In the genomic region with DNA sequence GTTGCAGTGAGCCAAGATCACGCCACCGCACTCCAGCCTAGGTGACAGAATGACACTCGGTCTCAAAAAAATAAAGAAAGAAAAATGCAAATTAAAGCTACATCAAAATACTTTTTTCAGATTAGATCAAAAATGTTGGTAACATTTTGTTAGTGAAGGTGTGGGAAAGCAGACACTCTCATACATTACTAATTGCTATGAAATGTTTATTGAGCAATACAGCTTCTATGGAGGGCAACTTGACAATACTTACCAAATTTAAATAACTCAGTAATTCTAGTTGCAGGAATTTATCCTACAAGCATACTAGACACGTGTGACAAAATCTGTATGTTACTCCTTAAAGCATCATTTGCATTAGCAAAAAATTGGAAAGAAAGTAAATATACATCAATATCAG, we compare ENCODE assay signal across 26 cellular contexts. TPM values are rescaled to one million over a fixed set of nuclear protein-coding genes. Genes with fewer than 3 reads are reported as not detected.
DNase-seq lines count a peak whose midpoint lies in the region; ATAC-seq, FAIRE-seq and TF ChIP-seq lines count a peak whose summit lies in the region.
"Had no signal": no experiment of that assay in that cellular context is flagged by ENCODE, and none has a peak within 500 bp of the region (broad histone marks: within the 10 kb centered on the region; RNA-seq: fewer than 3 reads in every experiment).

No MANE protein-coding gene starts in this region.

- H3K79me2 ChIP-seq in DND-41 (ENCODE audit: insufficient read depth, low read length), result peaks cover 87% of the 10 kb centered on the region

- H3K4me3 ChIP-seq in DND-41 (ENCODE audit: low read depth in 1 of 2, low read length in 2 of 2), result no peak overlapping the region
- H3K4me3 ChIP-seq in bronchial epithelial cell (ENCODE audit: low read depth, low read length), result no peak overlapping the region
- no peak overlapping the region for H3K4me3 ChIP-seq in upper lobe of right lung
- H3K4me3 ChIP-seq in body of pancreas, result no peak overlapping the region
- H3K4me3 ChIP-seq: BLaER1 treated with 17β-estradiol and CSF1 and Interleukin-3, amounts not matched to agents 10 nM and 100 nM; GM12878; HAP-1; SK-N-MC had no signal

- TF ChIP-seq POLR2A in body of pancreas (IDR thresholded peaks at IDR 0.05), result no peak

- 90 to 91% methylated on average over 4 of the region's 4 CpGs for WGBS in body of pancreas, 2 donors

- H3K27me3 ChIP-seq in DND-41 (ENCODE audit: insufficient read depth, low read length, poor library complexity) (no peaks in the 10 kb centered on the region), bronchial epithelial cell (ENCODE audit: control insufficient read depth, insufficient read depth, low read length) (no peaks in the 10 kb centered on the region), upper lobe of right lung (no peaks in the 10 kb centered on the region), body of pancreas (no peaks in the 10 kb centered on the region)
- H3K27me3 ChIP-seq: BLaER1 treated with 17β-estradiol and CSF1 and Interleukin-3, amounts not matched to agents 10 nM and 100 nM had no signal

- H3K36me3 ChIP-seq in DND-41 (ENCODE audit: insufficient read depth, low read length), result peaks cover 18% of the 10 kb centered on the region
- no peaks in the 10 kb centered on the region for H3K36me3 ChIP-seq in bronchial epithelial cell (ENCODE audit: control insufficient read depth, insufficient read depth, low read length)
- H3K36me3 ChIP-seq in upper lobe of right lung, result peaks cover 16% of the 10 kb centered on the region
- H3K36me3 ChIP-seq in body of pancreas (replicated peaks in 1 of 2; ENCODE audit: insufficient read depth in 1 of 2, low read depth in 2 of 2), result no peaks in the 10 kb centered on the region
- H3K36me3 ChIP-seq: HAP-1 had no signal

- DNase-seq in DND-41 (no peak), HCEC 1CT (peak; percentile 50), bronchial epithelial cell (ENCODE audit: low read depth) (peak; percentile 63), iris pigment epithelial cell (ENCODE audit: low read depth) (peak; percentile 17), upper lobe of right lung (no peak), body of pancreas (no peak)
- DNase-seq: AML-193; CD4-positive, alpha-beta T cell; GOT3; KBM-7; NCI-H1048; NCI-H1417; NCI-H1694; NCI-H2029 treated with DMSO at 0.1 percent for 48 hours; NCI-H2227 treated with DMSO at 0.1 percent for 48 hours; NCI-H526 treated with DMSO at 0.1 percent for 48 hours; SIG-M5 had no signal

- no peak overlapping the region for H2AFZ ChIP-seq in DND-41 (ENCODE audit: low read depth, low read length)

- TF ChIP-seq CTCF in DND-41 (IDR thresholded peaks at IDR 0.05; ENCODE audit: borderline replicate concordance, extremely low read depth, low read length, poor library complexity, severe bottlenecking), result no peak
- no peak for TF ChIP-seq CTCF in bronchial epithelial cell (IDR thresholded peaks at IDR 0.05; ENCODE audit: insufficient read depth, low read length, severe bottlenecking)
- TF ChIP-seq CTCF in upper lobe of right lung (IDR thresholded peaks at IDR 0.05), result no peak
- no peak for TF ChIP-seq CTCF in body of pancreas (IDR thresholded peaks at IDR 0.05)

- intact Hi-C loops in upper lobe of right lung (cut with DNase I), result no loop called here
- intact Hi-C loops in body of pancreas (cut with DNase I), result no loop called here

- ATAC-seq in DND-41 (ENCODE audit: insufficient read depth, low read depth) (no peak), HG02678 (IDR thresholded peaks at IDR 0.05; ENCODE audit: unreplicated experiment) (no peak), upper lobe of right lung (no peak), body of pancreas (no peak)
- ATAC-seq: GM12878, Panc1 had no signal

- H3K27ac ChIP-seq in DND-41 (ENCODE audit: low read length), result no peak overlapping the region
- no peak overlapping the region for H3K27ac ChIP-seq in upper lobe of right lung
- H3K27ac ChIP-seq in body of pancreas, result no peak overlapping the region
- H3K27ac ChIP-seq: BLaER1 treated with 17β-estradiol and CSF1 and Interleukin-3, amounts not matched to agents 10 nM and 100 nM; SK-N-MC had no signal

- FAIRE-seq in bronchial epithelial cell (lab: Jason Lieb, UNC), result no peak
- FAIRE-seq: A204.1, D721Med, G401.6, GM12878 had no signal

- peaks cover 5% of the 10 kb centered on the region; the same call in 1 of the 2 replicates for H4K20me1 ChIP-seq in DND-41 (ENCODE audit: insufficient read depth, low read length)

- H3K4me2 ChIP-seq in DND-41 (ENCODE audit: insufficient read depth, low read length), result 0 out of 2 replicates have a peak overlapping the region, but pooled peaks have one; percentile 3
- H3K4me2 ChIP-seq: BLaER1 treated with 17β-estradiol and CSF1 and Interleukin-3, amounts not matched to agents 10 nM and 100 nM had no signal

- H3K9me3 ChIP-seq in DND-41 (ENCODE audit: insufficient read depth, low read length, severe bottlenecking) (no peaks in the 10 kb centered on the region), upper lobe of right lung (no peaks in the 10 kb centered on the region), body of pancreas (no peaks in the 10 kb centered on the region)
- H3K9me3 ChIP-seq: BLaER1 treated with 17β-estradiol and CSF1 and Interleukin-3, amounts not matched to agents 10 nM and 100 nM; HAP-1 had no signal

- peaks cover 24% of the 10 kb centered on the region for H3K4me1 ChIP-seq in DND-41 (ENCODE audit: insufficient read depth, low read length)
- peaks cover 15% of the 10 kb centered on the region for H3K4me1 ChIP-seq in upper lobe of right lung
- peaks cover 17% of the 10 kb centered on the region for H3K4me1 ChIP-seq in body of pancreas

- no peak overlapping the region for H3K9ac ChIP-seq in DND-41 (ENCODE audit: low read depth, low read length)
- H3K9ac ChIP-seq: BLaER1 treated with 17β-estradiol and CSF1 and Interleukin-3, amounts not matched to agents 10 nM and 100 nM had no signal

RNA-seq across cellular contexts. Expression of a gene that starts 4.1 kb away (rescaled TPM):
- total RNA-seq in bronchial epithelial cell (20.5 and 21.4 TPM in 2 replicates), upper lobe of right lung (14.7 TPM), body of pancreas (10 to 100 TPM in 1 of 2 donors, 1 to 10 TPM in 1; 6.2 to 17.5 TPM)

RNA-seq across cellular contexts. Expression of a gene that starts 4.8 kb away (rescaled TPM):
- total RNA-seq in bronchial epithelial cell (3.4 and 4.1 TPM in 2 replicates), upper lobe of right lung (3.4 TPM), body of pancreas (1 to 10 TPM; 1.0 to 3.6 TPM)

RNA-seq across cellular contexts. Expression of a gene that starts 4.8 kb away (rescaled TPM):
- total RNA-seq in bronchial epithelial cell, result 21.6 and 24.1 TPM in 2 replicates
- 19.6 TPM for total RNA-seq in upper lobe of right lung
- total RNA-seq in body of pancreas, result 10 to 100 TPM in 1 of 2 donors, 1 to 10 TPM in 1; 5.6 to 10.9 TPM

RNA-seq across cellular contexts. Expression of a gene that starts 56.9 kb away (rescaled TPM):
- total RNA-seq in bronchial epithelial cell, result 21.4 and 24.7 TPM in 2 replicates
- total RNA-seq in upper lobe of right lung, result 33.6 TPM
- total RNA-seq in body of pancreas, result 10 to 100 TPM; 19.1 to 38.7 TPM

RNA-seq across cellular contexts. Expression of a gene that starts 57.1 kb away (rescaled TPM):
- total RNA-seq in bronchial epithelial cell, result 2.1 and 4.2 TPM in 2 replicates
- 2.3 TPM for total RNA-seq in upper lobe of right lung
- total RNA-seq in body of pancreas, result 1 to 10 TPM in 1 of 2 donors, not detected in 1; 1.3 TPM

Comparison
In these comparisons a context has a peak if more than half of its experiments do, and no peak if none do; other contexts are left out.
1. DNase-seq: peak in HCEC 1CT (single experiment), bronchial epithelial cell (single experiment) and iris pigment epithelial cell (single experiment); none in DND-41 (single experiment), upper lobe of right lung (single experiment) and body of pancreas (0 of 4).